Comparison of ENCODE assay signal across 23 cellular contexts in the genomic region with DNA sequence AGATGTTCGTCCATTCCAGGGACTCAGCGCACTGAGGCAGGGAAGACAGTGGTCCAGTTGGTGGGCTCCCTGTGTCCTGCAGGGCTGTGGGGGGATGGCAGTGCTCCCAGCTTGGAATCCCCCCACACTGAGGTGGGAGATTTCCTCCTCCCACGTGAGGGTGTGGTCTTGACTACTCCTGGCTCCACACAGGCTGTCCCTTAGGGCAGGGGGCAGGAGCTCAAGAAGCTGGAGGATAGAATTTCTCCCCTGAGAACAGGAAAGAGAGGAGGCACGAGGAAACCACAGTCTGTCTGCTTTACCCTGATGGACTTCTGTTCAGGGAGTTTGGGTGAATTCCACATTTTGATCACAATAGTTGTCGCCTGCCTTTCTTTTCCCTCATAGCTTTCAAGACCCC.
"Had no signal": no experiment of that assay in that cellular context is flagged by ENCODE, and none has a peak within 500 bp of the region (broad histone marks: within the 10 kb centered on the region; RNA-seq: fewer than 3 reads in every experiment).

No MANE protein-coding gene starts in this region.

- DNase-seq: dorsolateral prefrontal cortex; effector CD4-positive, alpha-beta T cell; endodermal cell; foreskin fibroblast; gastrocnemius medialis; heart left ventricle; islet precursor cell; kidney glomerular epithelial cell; natural killer cell; sigmoid colon; stimulated activated CD4-positive, alpha-beta T cell treated with anti-CD3 and anti-CD28 coated beads, Interleukin-2, amount 100 ng/mL, for 24 hours; stimulated activated CD4-positive, alpha-beta T cell treated with anti-CD3 and anti-CD28 coated beads, Interleukin-4, amount 100 ng/mL, for 24 hours; stimulated activated naive CD8-positive, alpha-beta T cell treated with anti-CD3 and anti-CD28 coated beads, Interleukin-15, Interleukin-2, amounts not matched to agents 100 U/mL and 50 U/mL, for 24 hours; substantia nigra; testis; tibial artery had no signal

- H3K4me1 Mint-ChIP-seq: endodermal cell; natural killer cell; neural crest cell; stimulated activated effector memory CD8-positive, alpha-beta T cell treated with anti-CD3 and anti-CD28 coated beads, Interleukin-12 subunit alpha, Interleukin-12 subunit beta, amount 100 ng/mL, for 72 hours had no signal

- H3K9me3 Mint-ChIP-seq: endodermal cell; natural killer cell; neural crest cell; stimulated activated effector memory CD8-positive, alpha-beta T cell treated with anti-CD3 and anti-CD28 coated beads, Interleukin-12 subunit alpha, Interleukin-12 subunit beta, amount 100 ng/mL, for 72 hours; type B pancreatic cell had no signal

- H3K4me3 Mint-ChIP-seq: endodermal cell; memory B cell; natural killer cell; neural crest cell; stimulated activated effector memory CD8-positive, alpha-beta T cell treated with anti-CD3 and anti-CD28 coated beads, Interleukin-12 subunit alpha, Interleukin-12 subunit beta, amount 100 ng/mL, for 72 hours; type B pancreatic cell had no signal

- H3K36me3 Mint-ChIP-seq: memory B cell; natural killer cell; stimulated activated effector memory CD8-positive, alpha-beta T cell treated with anti-CD3 and anti-CD28 coated beads, Interleukin-12 subunit alpha, Interleukin-12 subunit beta, amount 100 ng/mL, for 72 hours; type B pancreatic cell had no signal

- H3K27ac Mint-ChIP-seq: endodermal cell; memory B cell; natural killer cell; stimulated activated effector memory CD8-positive, alpha-beta T cell treated with anti-CD3 and anti-CD28 coated beads, Interleukin-12 subunit alpha, Interleukin-12 subunit beta, amount 100 ng/mL, for 72 hours; type B pancreatic cell had no signal

- ATAC-seq: esophagus mucosa; gastrocnemius medialis; heart left ventricle; left lobe of liver; natural killer cell; right cardiac atrium; stimulated activated effector memory CD8-positive, alpha-beta T cell treated with anti-CD3 and anti-CD28 coated beads, Interleukin-12 subunit alpha, Interleukin-12 subunit beta, amount 100 ng/mL, for 72 hours; stimulated activated naive CD8-positive, alpha-beta T cell treated with anti-CD3 and anti-CD28 coated beads, Interleukin-15, Interleukin-2, amounts not matched to agents 100 U/mL and 50 U/mL, for 24 hours had no signal
